28 cellular contexts compared by ENCODE assay signal in genomic region chr2:38539086-38539485, GRCh38.
A peak's percentile ranks its signal among the peaks of the same experiment; 100 is the strongest.
DNase-seq lines count a peak whose midpoint lies in the region; FAIRE-seq and TF ChIP-seq lines count a peak whose summit lies in the region.
"Had no signal": no experiment of that assay in that cellular context is flagged by ENCODE, and none has a peak within 500 bp of the region (broad histone marks: within the 10 kb centered on the region; RNA-seq: fewer than 3 reads in every experiment).

No MANE protein-coding gene starts in this region.

- CTCF ChIA-PET in AG04450 (lab: Charles Lee): no interaction called here
- CTCF ChIA-PET in H1 (lab: Charles Lee; ENCODE audit: partially characterized antibody): interaction anchor here (0.7 to 4.9 kb wide), 13 partner anchors 13 to 209 kb away, joined by 3 to 38 read pairs (median 4); no protein-coding TSS in a partner anchor

- H2AK5ac ChIP-seq in H1 (ENCODE audit: low read depth, low read length): peak overlapping the region; percentile 9; the same call in 1 of the 2 replicates

- H4K20me1 ChIP-seq in H1 (replicated peaks in 1 of 2; ENCODE audit: control insufficient read depth in 1 of 2, insufficient read depth in 2 of 2, low read length in 2 of 2): no peaks in the 10 kb centered on the region

- no peaks in the 10 kb centered on the region for H3K79me2 ChIP-seq in H1 (ENCODE audit: control insufficient read depth in 1 of 2, insufficient read depth in 2 of 2, low read length in 2 of 2)

- FAIRE-seq in H1 (lab: Jason Lieb, UNC): no peak
- FAIRE-seq: bronchial epithelial cell, GM12891, pancreas had no signal

- H3K27ac ChIP-seq in AG04450 (ENCODE audit: low read depth, low read length) (no peak overlapping the region), H1 (ENCODE audit: low read depth, low read length) (no peak overlapping the region), testis (no peak overlapping the region)
- H3K27ac ChIP-seq: C4-2B, colonic mucosa, heart left ventricle, pancreas, right atrium auricular region, transverse colon had no signal

- H3K79me1 ChIP-seq in H1 (ENCODE audit: low read depth, low read length): no peaks in the 10 kb centered on the region

- H3K27me3 ChIP-seq in AG04450 (ENCODE audit: control insufficient read depth, insufficient read depth, low read length) (no peaks in the 10 kb centered on the region), H1 (replicated peaks in 1 of 4; ENCODE audit: control insufficient read depth in 3 of 4, extremely low read depth in 1 of 4, insufficient read depth in 3 of 4, low read length in 3 of 4) (peaks cover 0 to 12% (median 6%) of the 10 kb centered on the region in 4 experiments; a peak in 4 of 7 replicates), testis (no peaks in the 10 kb centered on the region)
- H3K27me3 ChIP-seq: colonic mucosa, heart left ventricle, pancreas, right atrium auricular region, transverse colon had no signal

- TF ChIP-seq CTCF in AG04450 (IDR thresholded peaks at IDR 0.05; ENCODE audit: low read depth, low read length) (0 out of 2 replicates have a peak, but pooled peaks have one; percentile 7), GM12873 (IDR thresholded peaks at IDR 0.05; ENCODE audit: insufficient read depth, low read depth, low read length, missing control alignments) (peak; percentile 22), H1 (IDR thresholded peaks at IDR 0.05; ENCODE audit: control extremely low read depth in 1 of 3, insufficient read depth in 1 of 3, low read depth in 1 of 3, low read length in 3 of 3) (peak; percentile 27 to 45 (median 33)), testis (IDR thresholded peaks at IDR 0.05) (no peak)

- no peaks in the 10 kb centered on the region for H3K9me3 ChIP-seq in AG04450 (ENCODE audit: control insufficient read depth, insufficient read depth, low read length)
- H3K9me3 ChIP-seq in H1 (ENCODE audit: insufficient read depth in 2 of 2, low read depth in 1 of 2, low read length in 1 of 2): no peaks in the 10 kb centered on the region
- H3K9me3 ChIP-seq in testis: no peaks in the 10 kb centered on the region
- H3K9me3 ChIP-seq: Caco-2, colonic mucosa, heart left ventricle, pancreas, right atrium auricular region, SK-N-SH, transverse colon had no signal

- no peak overlapping the region for H3K56ac ChIP-seq in H1 (replicated peaks; ENCODE audit: insufficient read length, low read depth, low read length)

- no peak overlapping the region for H2BK20ac ChIP-seq in H1 (ENCODE audit: low read length)

- H4K5ac ChIP-seq in H1 (ENCODE audit: insufficient read length, low read depth, low read length): no peak overlapping the region

- WGBS in H1 (ENCODE audit: extremely low coverage in 1 of 2, insufficient coverage in 1 of 2, insufficient read length in 1 of 2, insufficient replicate concordance in 2 of 2, low coverage in 1 of 2, low lambda C conversion rate in 2 of 2, missing lambda C conversion rate in 1 of 2), 2 experiments: 82% methylated on average over 5 of the region's 5 CpGs; no CpG with 5 or more reads in 1 of the 2 experiments
- WGBS in testis, 2 donors: 86 to 88% methylated on average over 4 to 5 of the region's 5 CpGs

- POLR2A ChIA-PET in AG04450 (lab: Yijun Ruan, JAX) (interaction anchor here (1.0 kb wide), 1 partner anchor 212 kb away, joined by 5 read pairs; the partner anchor contains the start of gene SRSF7), H1 (lab: Charles Lee; ENCODE audit: partially characterized antibody) (interaction anchor here (0.9 to 4.7 kb wide), 6 partner anchors 9 to 212 kb away, joined by 3 to 32 read pairs (median 6); partner anchors contain the start of gene SRSF7)

- intact Hi-C loops in testis (cut with DNase I; ENCODE audit: low total_unique reads): loop anchor here (10.0 kb wide), 1 partner anchor 224 kb away; no protein-coding TSS in a partner anchor

- H2AFZ ChIP-seq in H1 (ENCODE audit: low read length): no peak overlapping the region

- no peak for TF ChIP-seq EP300 in H1 (IDR thresholded peaks at IDR 0.05; ENCODE audit: borderline replicate concordance in 1 of 2, low read depth in 2 of 2, low read length in 2 of 2)

- no peak overlapping the region for H2BK12ac ChIP-seq in H1 (ENCODE audit: low read depth, low read length)

- H4K91ac ChIP-seq in H1 (replicated peaks; ENCODE audit: insufficient read length, low read length): no peak overlapping the region

- H3K9ac ChIP-seq in H1 (replicated peaks in 1 of 4; ENCODE audit: extremely low read depth in 1 of 4, low read depth in 3 of 4, low read length in 3 of 4): no peak overlapping the region
- H3K9ac ChIP-seq: SK-N-SH had no signal

- H3K36me3 ChIP-seq in H1 (ENCODE audit: control insufficient read depth in 2 of 4, insufficient read depth in 4 of 4, low read length in 3 of 4): no peaks in the 10 kb centered on the region
- H3K36me3 ChIP-seq in testis (ENCODE audit: low read depth, missing control alignments): no peaks in the 10 kb centered on the region
- H3K36me3 ChIP-seq: colonic mucosa, heart left ventricle, pancreas, right atrium auricular region, transverse colon had no signal

- TF ChIP-seq POLR2A in H1 (IDR thresholded peaks at IDR 0.05; ENCODE audit: control extremely low read depth in 1 of 2, low read depth in 2 of 2, low read length in 2 of 2): no peak
- no peak for TF ChIP-seq POLR2A in testis (IDR thresholded peaks at IDR 0.05)

- H3K4ac ChIP-seq in H1 (replicated peaks; ENCODE audit: insufficient read length, low read depth, low read length): no peak overlapping the region

- no peak overlapping the region for H2BK5ac ChIP-seq in H1 (ENCODE audit: low read depth, low read length)

- no peak for DNase-seq in AG04450 (ENCODE audit: low read depth, low spot score)
- DNase-seq in NCI-H69 (lab: John Stamatoyannopoulos, UW): peak; percentile 15
- DNase-seq in H1 (ENCODE audit: low read depth in 1 of 2, low spot score in 2 of 2): peak in 1 of 2 experiments; percentile 56
- no peak for DNase-seq in cerebellar nuclear complex (lab: John Stamatoyannopoulos, UW)
- no peak for DNase-seq in germinal center (ENCODE audit: low spot score)
- DNase-seq in testis: no peak
- DNase-seq: activated CD4-positive, alpha-beta T cell treated with anti-CD3 and anti-CD28 coated beads for 36 hours; activated CD8-positive, alpha-beta T cell treated with anti-CD3 and anti-CD28 coated beads, Interleukin-2, amount 10 ng/mL, durations not matched to agents 7 days and 5 days; activated T-cell treated with anti-CD3 and anti-CD28 coated beads for 4 hours; Caco-2; colonic mucosa; DMS79; effector memory CD8-positive, alpha-beta T cell; foreskin fibroblast; GOT3; heart left ventricle; NCI-H1417 treated with DMSO at 0.1 percent for 48 hours; NCI-H526; nephron progenitor cell; pancreas; SK-N-SH; stimulated activated CD4-positive, alpha-beta T cell treated with anti-CD3 and anti-CD28 coated beads, Interleukin-2, amount 100 ng/mL, for 24 hours; transverse colon had no signal

- no peak; a peak in 1 of 4 replicates for TF ChIP-seq RAD21 in H1 (IDR thresholded peaks at IDR 0.05 in 1 of 2, conservative IDR thresholded peaks at IDR 0.05 in 1 of 2; ENCODE audit: low read depth in 2 of 2, low read length in 2 of 2)

- H2BK15ac ChIP-seq in H1 (ENCODE audit: low read length): no peak overlapping the region; the same call in 1 of the 2 replicates

- H3K4me2 ChIP-seq in H1 (ENCODE audit: insufficient read depth in 1 of 2, low read depth in 2 of 2, low read length in 2 of 2): no peak overlapping the region
- H3K4me2 ChIP-seq: SK-N-SH had no signal

- H3K18ac ChIP-seq in H1 (ENCODE audit: extremely low read depth, low read length): no peak overlapping the region

- no peak overlapping the region for H3K14ac ChIP-seq in H1 (ENCODE audit: insufficient read length)

- H3K23me2 ChIP-seq in H1 (ENCODE audit: low read depth, low read length): peaks cover 2% of the 10 kb centered on the region; the same call in 1 of the 2 replicates

- H3K4me1 ChIP-seq in H1 (replicated peaks in 1 of 4; ENCODE audit: control insufficient read depth in 3 of 4, insufficient read depth in 4 of 4, low read length in 3 of 4) (peaks cover 2 to 25% (median 10%) of the 10 kb centered on the region in 4 experiments), testis (peaks cover 24% of the 10 kb centered on the region)
- H3K4me1 ChIP-seq: pancreas had no signal

- H3K23ac ChIP-seq in H1 (ENCODE audit: insufficient read length): no peak overlapping the region

- no peak overlapping the region for H2BK120ac ChIP-seq in H1 (replicated peaks; ENCODE audit: low read depth, low read length)

- H4K8ac ChIP-seq in H1 (ENCODE audit: extremely low read depth, insufficient read depth, low read length): peak overlapping the region; percentile 48; the same call in 1 of the 2 replicates

- H3K4me3 ChIP-seq in AG04450 (ENCODE audit: low read depth, low read length) (no peak overlapping the region), H1 (ENCODE audit: extremely low read depth in 1 of 4, insufficient read depth in 2 of 4, low read depth in 3 of 4, low read length in 4 of 4) (no peak overlapping the region), testis (no peak overlapping the region)
- H3K4me3 ChIP-seq: colonic mucosa, heart left ventricle, pancreas, right atrium auricular region, transverse colon had no signal

TF ChIP-seq in H1, 55 proteins besides CTCF, POLR2A, EP300 and RAD21:
- no peak for TF ChIP-seq MAFK (IDR thresholded peaks at IDR 0.05; ENCODE audit: low read depth, low read length)
- no peak for TF ChIP-seq TAF7 (optimal IDR thresholded peaks at IDR 0.05; ENCODE audit: borderline replicate concordance, low read depth, low read length)
- no peak for TF ChIP-seq BRCA1 (IDR thresholded peaks at IDR 0.05; ENCODE audit: low read depth, low read length)
- TF ChIP-seq SIRT6 (IDR thresholded peaks at IDR 0.05; ENCODE audit: low read length): no peak
- TF ChIP-seq TBP (IDR thresholded peaks at IDR 0.05; ENCODE audit: low read depth, low read length): no peak
- no peak for TF ChIP-seq EZH2 (IDR thresholded peaks at IDR 0.05; ENCODE audit: low read depth, low read length, severe bottlenecking)
- TF ChIP-seq JUND (IDR thresholded peaks at IDR 0.05; ENCODE audit: low read length): no peak
- TF ChIP-seq SRF (IDR thresholded peaks at IDR 0.05; ENCODE audit: low read depth, low read length): no peak
- no peak for TF ChIP-seq RBBP5 (IDR thresholded peaks at IDR 0.05; ENCODE audit: borderline replicate concordance, low read depth, low read length)
- no peak for TF ChIP-seq ZNF274 (IDR thresholded peaks at IDR 0.05; ENCODE audit: borderline replicate concordance, extremely low read depth, low read length)
- no peak for TF ChIP-seq POU5F1 (IDR thresholded peaks at IDR 0.05; ENCODE audit: low read depth, low read length)
- no peak for TF ChIP-seq BACH1 (IDR thresholded peaks at IDR 0.05; ENCODE audit: low read length)
- no peak for TF ChIP-seq JUN (IDR thresholded peaks at IDR 0.05; ENCODE audit: low read depth, low read length)
- no peak for TF ChIP-seq POLR2AphosphoS5 (IDR thresholded peaks at IDR 0.05; ENCODE audit: low read depth, low read length)
TF ChIP-seq in H1: peak in this region for 0.

Comparison
In these comparisons a context has a peak if more than half of its experiments do, and no peak if none do; other contexts are left out.
1. CTCF ChIP-seq: peak in AG04450 (single experiment), GM12873 (single experiment) and H1 (3 of 3); none in testis (0 of 3).